2 cellular contexts compared by ENCODE assay signal in the genomic region with DNA sequence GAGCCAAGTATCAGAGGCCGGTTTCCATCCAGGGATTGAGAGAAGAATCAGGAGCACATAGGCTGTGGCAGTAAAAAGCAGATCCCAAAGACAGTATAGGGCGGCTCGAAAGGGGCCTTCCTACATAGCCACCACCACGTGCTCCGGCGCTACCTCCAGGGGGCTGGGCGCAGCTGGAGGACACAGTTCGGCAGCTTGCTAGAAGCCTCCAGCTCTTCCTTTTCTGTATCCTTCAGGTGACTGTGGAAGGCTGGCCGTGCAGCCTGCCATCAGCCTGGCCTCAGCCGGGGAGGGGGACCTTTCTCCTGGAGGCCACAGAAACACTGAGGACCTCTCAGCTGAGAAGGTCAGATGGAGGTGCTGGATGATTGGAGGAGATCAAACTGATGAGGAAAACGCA.
TF ChIP-seq lines count a peak whose summit lies in the region.

No MANE protein-coding gene starts in this region.

TF ChIP-seq in IMR-90, 13 proteins besides CTCF, POLR2A, EP300 and RAD21:
- TF ChIP-seq, protein P1, sequence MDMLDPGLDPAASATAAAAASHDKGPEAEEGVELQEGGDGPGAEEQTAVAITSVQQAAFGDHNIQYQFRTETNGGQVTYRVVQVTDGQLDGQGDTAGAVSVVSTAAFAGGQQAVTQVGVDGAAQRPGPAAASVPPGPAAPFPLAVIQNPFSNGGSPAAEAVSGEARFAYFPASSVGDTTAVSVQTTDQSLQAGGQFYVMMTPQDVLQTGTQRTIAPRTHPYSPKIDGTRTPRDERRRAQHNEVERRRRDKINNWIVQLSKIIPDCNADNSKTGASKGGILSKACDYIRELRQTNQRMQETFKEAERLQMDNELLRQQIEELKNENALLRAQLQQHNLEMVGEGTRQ (IDR thresholded peaks at IDR 0.05; ENCODE audit: low read depth, low read length), result no peak
- TF ChIP-seq BHLHE40 (IDR thresholded peaks at IDR 0.05; ENCODE audit: low read depth, low read length) (no peak), CHD1 (IDR thresholded peaks at IDR 0.05; ENCODE audit: low read depth, low read length) (no peak), MAZ (IDR thresholded peaks at IDR 0.05; ENCODE audit: borderline replicate concordance, low read depth, low read length) (no peak), RFX5 (IDR thresholded peaks at IDR 0.05; ENCODE audit: low read depth, low read length) (no peak), NFE2L2 (IDR thresholded peaks at IDR 0.05; ENCODE audit: low read depth, low read length) (no peak), MXI1 (IDR thresholded peaks at IDR 0.05; ENCODE audit: borderline replicate concordance, low read depth, low read length) (no peak), MAFK (IDR thresholded peaks at IDR 0.05; ENCODE audit: low read depth, low read length) (no peak), CEBPB (IDR thresholded peaks at IDR 0.05; ENCODE audit: low read depth, low read length) (no peak), FOS (IDR thresholded peaks at IDR 0.05; ENCODE audit: low read depth, low read length) (no peak)
- TF ChIP-seq, protein P2, sequence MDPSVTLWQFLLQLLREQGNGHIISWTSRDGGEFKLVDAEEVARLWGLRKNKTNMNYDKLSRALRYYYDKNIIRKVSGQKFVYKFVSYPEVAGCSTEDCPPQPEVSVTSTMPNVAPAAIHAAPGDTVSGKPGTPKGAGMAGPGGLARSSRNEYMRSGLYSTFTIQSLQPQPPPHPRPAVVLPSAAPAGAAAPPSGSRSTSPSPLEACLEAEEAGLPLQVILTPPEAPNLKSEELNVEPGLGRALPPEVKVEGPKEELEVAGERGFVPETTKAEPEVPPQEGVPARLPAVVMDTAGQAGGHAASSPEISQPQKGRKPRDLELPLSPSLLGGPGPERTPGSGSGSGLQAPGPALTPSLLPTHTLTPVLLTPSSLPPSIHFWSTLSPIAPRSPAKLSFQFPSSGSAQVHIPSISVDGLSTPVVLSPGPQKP (IDR thresholded peaks at IDR 0.05; ENCODE audit: borderline replicate concordance, low read depth, low read length), result no peak

TF ChIP-seq in H1, 55 proteins besides CTCF, POLR2A, EP300 and RAD21:
- TF ChIP-seq, protein P3, sequence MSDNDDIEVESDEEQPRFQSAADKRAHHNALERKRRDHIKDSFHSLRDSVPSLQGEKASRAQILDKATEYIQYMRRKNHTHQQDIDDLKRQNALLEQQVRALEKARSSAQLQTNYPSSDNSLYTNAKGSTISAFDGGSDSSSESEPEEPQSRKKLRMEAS (IDR thresholded peaks at IDR 0.05), result peak; percentile 18; the same call in 1 of the 2 replicates
- TF ChIP-seq, protein P4, sequence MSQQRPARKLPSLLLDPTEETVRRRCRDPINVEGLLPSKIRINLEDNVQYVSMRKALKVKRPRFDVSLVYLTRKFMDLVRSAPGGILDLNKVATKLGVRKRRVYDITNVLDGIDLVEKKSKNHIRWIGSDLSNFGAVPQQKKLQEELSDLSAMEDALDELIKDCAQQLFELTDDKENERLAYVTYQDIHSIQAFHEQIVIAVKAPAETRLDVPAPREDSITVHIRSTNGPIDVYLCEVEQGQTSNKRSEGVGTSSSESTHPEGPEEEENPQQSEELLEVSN (IDR thresholded peaks at IDR 0.05), result 0 out of 2 replicates have a peak, but pooled peaks have one; percentile 16
- no peak for TF ChIP-seq ASH2L (IDR thresholded peaks at IDR 0.05; ENCODE audit: low read length)
TF ChIP-seq in H1: peak in this region for 2.
